9 cellular contexts compared by ENCODE assay signal in the genomic region with DNA sequence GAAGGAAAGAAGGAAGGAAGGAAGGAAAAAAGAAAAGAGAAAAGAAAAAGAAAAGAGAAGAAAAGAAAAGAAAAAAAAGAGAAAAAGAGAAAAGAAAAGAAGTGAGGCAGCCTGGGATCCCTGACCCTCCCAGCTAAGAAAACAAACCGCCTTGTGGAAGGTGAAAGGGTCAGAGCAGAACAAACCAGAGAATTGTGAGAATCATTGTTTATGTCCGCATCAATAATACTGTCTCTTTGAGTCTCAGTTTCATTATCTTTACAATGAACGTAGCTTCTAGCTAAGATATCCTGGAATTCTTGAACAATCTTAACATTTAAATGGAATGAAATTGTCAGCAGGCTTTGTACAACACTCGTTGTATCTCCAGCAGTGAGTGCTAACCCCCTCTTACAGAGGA.
DNase-seq lines count a peak whose midpoint lies in the region; ATAC-seq and TF ChIP-seq lines count a peak whose summit lies in the region.
"Had no signal": no experiment of that assay in that cellular context is flagged by ENCODE, and none has a peak within 500 bp of the region (broad histone marks: within the 10 kb centered on the region; RNA-seq: fewer than 3 reads in every experiment).

No MANE protein-coding gene starts in this region.

- no peaks in the 10 kb centered on the region for H3K9me3 Mint-ChIP-seq in stimulated activated naive CD8-positive, alpha-beta T cell treated with anti-CD3 and anti-CD28 coated beads, Interleukin-15, amount 100 ng/mL, for 72 hours
- H3K9me3 Mint-ChIP-seq in nephron progenitor cell, result no peaks in the 10 kb centered on the region
- H3K9me3 Mint-ChIP-seq in natural killer cell treated with Interleukin-12 subunit alpha and Interleukin-12 subunit beta and Interleukin-15 and Interleukin-18, amount 100 ng/mL, for 72 hours, result no peaks in the 10 kb centered on the region

- peak overlapping the region in 55 of 59 donors; percentile 21 to 92 (median 83) for H3K27ac ChIP-seq in dorsolateral prefrontal cortex

- H3K27ac Mint-ChIP-seq in stimulated activated naive CD8-positive, alpha-beta T cell treated with anti-CD3 and anti-CD28 coated beads, Interleukin-15, amount 100 ng/mL, for 72 hours, result peak overlapping the region; percentile 40 to 68
- peak overlapping the region; percentile 100 for H3K27ac Mint-ChIP-seq in nephron progenitor cell
- H3K27ac Mint-ChIP-seq in natural killer cell treated with Interleukin-12 subunit alpha and Interleukin-12 subunit beta and Interleukin-15 and Interleukin-18, amount 100 ng/mL, for 72 hours, result no peak overlapping the region

- H3K4me1 Mint-ChIP-seq in stimulated activated naive CD8-positive, alpha-beta T cell treated with anti-CD3 and anti-CD28 coated beads, Interleukin-15, amount 100 ng/mL, for 72 hours, result peaks cover 55% of the 10 kb centered on the region
- peaks cover 96% of the 10 kb centered on the region for H3K4me1 Mint-ChIP-seq in nephron progenitor cell
- H3K4me1 Mint-ChIP-seq in natural killer cell treated with Interleukin-12 subunit alpha and Interleukin-12 subunit beta and Interleukin-15 and Interleukin-18, amount 100 ng/mL, for 72 hours (ENCODE audit: low read depth in 2 of 2), result peaks cover 14 to 16% of the 10 kb centered on the region in 2 donors

- peaks cover 8% of the 10 kb centered on the region for H3K27me3 Mint-ChIP-seq in stimulated activated naive CD8-positive, alpha-beta T cell treated with anti-CD3 and anti-CD28 coated beads, Interleukin-15, amount 100 ng/mL, for 72 hours
- H3K27me3 Mint-ChIP-seq in nephron progenitor cell (ENCODE audit: low read depth, poor library complexity), result no peaks in the 10 kb centered on the region
- peaks cover 11 to 15% of the 10 kb centered on the region in 2 donors for H3K27me3 Mint-ChIP-seq in natural killer cell treated with Interleukin-12 subunit alpha and Interleukin-12 subunit beta and Interleukin-15 and Interleukin-18, amount 100 ng/mL, for 72 hours

- H3K4me3 ChIP-seq in dorsolateral prefrontal cortex, result peak overlapping the region in 1 of 59 donors; percentile 5

- intact Hi-C loops in dorsolateral prefrontal cortex (cut with DNase I), result loop anchor here in 1 of 2 donors (5.0 kb wide), 1 partner anchor 125 kb away; no protein-coding TSS in a partner anchor

- no peaks in the 10 kb centered on the region for H3K36me3 Mint-ChIP-seq in nephron progenitor cell (ENCODE audit: low read depth)
- no peaks in the 10 kb centered on the region for H3K36me3 Mint-ChIP-seq in natural killer cell treated with Interleukin-12 subunit alpha and Interleukin-12 subunit beta and Interleukin-15 and Interleukin-18, amount 100 ng/mL, for 72 hours

- no peaks in the 10 kb centered on the region for H3K27me3 ChIP-seq in dorsolateral prefrontal cortex

- H3K4me3 Mint-ChIP-seq in stimulated activated naive CD8-positive, alpha-beta T cell treated with anti-CD3 and anti-CD28 coated beads, Interleukin-15, amount 100 ng/mL, for 72 hours, result no peak overlapping the region
- peak overlapping the region; percentile 75 for H3K4me3 Mint-ChIP-seq in nephron progenitor cell
- no peak overlapping the region for H3K4me3 Mint-ChIP-seq in natural killer cell treated with Interleukin-12 subunit alpha and Interleukin-12 subunit beta and Interleukin-15 and Interleukin-18, amount 100 ng/mL, for 72 hours

- DNase-seq in stimulated activated naive CD8-positive, alpha-beta T cell treated with anti-CD3 and anti-CD28 coated beads, Interleukin-15, amount 100 ng/mL, for 72 hours, result no peak
- DNase-seq in stimulated activated naive CD8-positive, alpha-beta T cell treated with anti-CD3 and anti-CD28 coated beads, Interleukin-15, Interleukin-2, amounts not matched to agents 100 U/mL and 50 U/mL, for 24 hours, result no peak
- DNase-seq in dorsolateral prefrontal cortex, result no peak
- DNase-seq in nephron progenitor cell, result peak; percentile 20
- no peak for DNase-seq in NCI-H1092 treated with DMSO at 0.1 percent for 48 hours (lab: John Stamatoyannopoulos, UW)
- DNase-seq in KG1 (lab: John Stamatoyannopoulos, UW), result no peak
- DNase-seq in natural killer cell treated with Interleukin-12 subunit alpha and Interleukin-12 subunit beta and Interleukin-15 and Interleukin-18, amount 100 ng/mL, for 72 hours (ENCODE audit: low spot score), result no peak
- DNase-seq: NCI-H1694 treated with DMSO at 0.1 percent for 48 hours had no signal

- no peak for ATAC-seq in stimulated activated naive CD8-positive, alpha-beta T cell treated with anti-CD3 and anti-CD28 coated beads, Interleukin-15, amount 100 ng/mL, for 72 hours
- no peak for ATAC-seq in stimulated activated naive CD8-positive, alpha-beta T cell treated with anti-CD3 and anti-CD28 coated beads, Interleukin-15, Interleukin-2, amounts not matched to agents 100 U/mL and 50 U/mL, for 24 hours
- no peak for ATAC-seq in natural killer cell treated with Interleukin-12 subunit alpha and Interleukin-12 subunit beta and Interleukin-15 and Interleukin-18, amount 100 ng/mL, for 72 hours
- no peak for ATAC-seq in GM18511 (IDR thresholded peaks at IDR 0.05; ENCODE audit: unreplicated experiment)

- TF ChIP-seq CTCF in dorsolateral prefrontal cortex (IDR thresholded peaks at IDR 0.05 in 54 of 56, conservative IDR thresholded peaks at IDR 0.05 in 2 of 56; ENCODE audit: low read depth in 1 of 56, partially characterized antibody in 56 of 56), result no peak
- no peak for TF ChIP-seq CTCF in nephron progenitor cell (IDR thresholded peaks at IDR 0.05)

Comparison
In these comparisons a context has a peak if more than half of its experiments do, and no peak if none do; other contexts are left out.
1. H3K27ac Mint-ChIP-seq: peak in stimulated activated naive CD8-positive, alpha-beta T cell treated with anti-CD3 and anti-CD28 coated beads, Interleukin-15, amount 100 ng/mL, for 72 hours (2 of 2) and nephron progenitor cell (single experiment); none in natural killer cell treated with Interleukin-12 subunit alpha and Interleukin-12 subunit beta and Interleukin-15 and Interleukin-18, amount 100 ng/mL, for 72 hours (0 of 2).